ENCODE assay signal across 25 cellular contexts in genomic region chr2:217313386-217313785, GRCh38.
"Had no signal": no experiment of that assay in that cellular context is flagged by ENCODE, and none has a peak within 500 bp of the region (broad histone marks: within the 10 kb centered on the region; RNA-seq: fewer than 3 reads in every experiment).

No MANE protein-coding gene starts in this region.

- H3K4me3 ChIP-seq: esophagus squamous epithelium, gastrocnemius medialis, neural progenitor cell, testis had no signal

- H2AFZ ChIP-seq: neural progenitor cell had no signal

- H3K36me3 ChIP-seq: brain microvascular endothelial cell, esophagus squamous epithelium, gastrocnemius medialis, neural progenitor cell had no signal

- ATAC-seq: gastrocnemius medialis; left ventricle myocardium superior; naive thymus-derived CD4-positive, alpha-beta T cell; right cardiac atrium had no signal

- H3K4me2 ChIP-seq: neural progenitor cell had no signal

- H3K9me3 ChIP-seq: esophagus squamous epithelium, gastrocnemius medialis, testis had no signal

- H3K27ac ChIP-seq: brain microvascular endothelial cell, esophagus squamous epithelium, gastrocnemius medialis, neural progenitor cell, testis, VCaP had no signal

- H3K4me1 ChIP-seq: gastrocnemius medialis, neural progenitor cell, testis had no signal

- H3K9ac ChIP-seq: neural progenitor cell had no signal

- DNase-seq: activated CD4-positive, alpha-beta memory T cell treated with anti-CD3 and anti-CD28 coated beads, Interleukin-2, amount 10 ng/mL, durations not matched to agents 7 days and 5 days; activated CD4-positive, alpha-beta T cell treated with anti-CD3 and anti-CD28 coated beads for 48 hours; activated CD8-positive, alpha-beta memory T cell treated with anti-CD3 and anti-CD28 coated beads, Interleukin-2, amount 50 U/mL, for 48 hours; activated gamma-delta T cell; activated naive CD4-positive, alpha-beta T cell treated with anti-CD3 and anti-CD28 coated beads, Interleukin-2, amount 10 ng/mL, durations not matched to agents 7 days and 5 days; activated T-cell treated with anti-CD3 and anti-CD28 coated beads, Interleukin-2, amount 50 U/mL, for 24 hours; amniotic stem cell; brain microvascular endothelial cell; caudate nucleus; cortex of kidney; esophagus squamous epithelium; gastrocnemius medialis; glutamatergic neuron; islet precursor cell; left ventricle myocardium superior; naive thymus-derived CD4-positive, alpha-beta T cell; right cardiac atrium; stimulated activated CD4-positive, alpha-beta T cell treated with anti-CD3 and anti-CD28 coated beads, Interleukin-2, amount 100 ng/mL, for 48 hours; stimulated activated naive CD4-positive, alpha-beta T cell treated with Interleukin-2 at 50 U/mL for 16 hours; testis had no signal

- FAIRE-seq: astrocyte, endothelial cell of umbilical vein, TTC549 had no signal

- H3K27me3 ChIP-seq: brain microvascular endothelial cell, esophagus squamous epithelium, gastrocnemius medialis, neural progenitor cell, testis had no signal
